Comparison of ENCODE assay signal across 11 cellular contexts in the genomic region with DNA sequence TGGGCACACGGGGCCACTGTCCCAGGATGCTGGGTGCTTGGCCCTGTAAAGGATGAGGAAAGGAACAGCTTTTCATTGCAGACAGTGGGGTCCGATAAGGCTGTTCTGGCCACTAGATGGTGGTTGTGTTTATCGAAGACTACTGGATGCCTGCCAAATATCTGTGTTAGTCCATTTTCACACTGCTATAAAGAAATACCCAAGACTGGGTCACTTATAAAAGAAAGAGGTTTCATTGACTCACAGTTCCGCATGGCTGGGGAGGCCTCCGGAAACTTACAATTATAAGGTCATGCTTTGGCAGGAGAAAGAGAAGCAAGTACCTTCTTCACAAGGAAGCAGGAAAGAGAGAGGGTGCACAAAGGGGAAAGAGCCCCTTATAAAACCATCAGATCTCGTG. TPM values are rescaled to one million over a fixed set of nuclear protein-coding genes. Genes with fewer than 3 reads are reported as not detected.
DNase-seq lines count a peak whose midpoint lies in the region; ATAC-seq and TF ChIP-seq lines count a peak whose summit lies in the region.
"Had no signal": no experiment of that assay in that cellular context is flagged by ENCODE, and none has a peak within 500 bp of the region (broad histone marks: within the 10 kb centered on the region; RNA-seq: fewer than 3 reads in every experiment).

No MANE protein-coding gene starts in this region.

- H3K4me3 ChIP-seq in BE2C (ENCODE audit: low read depth, low read length) (no peak overlapping the region), WI38 (ENCODE audit: low read depth, low read length) (no peak overlapping the region)
- H3K4me3 ChIP-seq in CD8-positive, alpha-beta T cell (ENCODE audit: low read depth, low read length): no peak overlapping the region
- H3K4me3 ChIP-seq: left lung had no signal

- CTCF ChIA-PET in CD8-positive, alpha-beta T cell (lab: Charles Lee): interaction anchor here (0.6 to 6.0 kb wide), 5 partner anchors 13 to 286 kb away, joined by 3 to 80 read pairs (median 22); no protein-coding TSS in a partner anchor

- POLR2A ChIA-PET in CD8-positive, alpha-beta T cell (lab: Charles Lee): no interaction called here

- no peaks in the 10 kb centered on the region for H3K27me3 Mint-ChIP-seq in CD8-positive, alpha-beta T cell (ENCODE audit: low read depth)
- H3K27me3 Mint-ChIP-seq: stimulated activated naive CD8-positive, alpha-beta T cell treated with anti-CD3 and anti-CD28 coated beads, Interleukin-15, Interleukin-2, amounts not matched to agents 100 ng/mL and 50 ng/mL, for 24 hours had no signal

- ATAC-seq in CD8-positive, alpha-beta T cell: no peak
- no peak for ATAC-seq in HG02678 (IDR thresholded peaks at IDR 0.05; ENCODE audit: unreplicated experiment)
- ATAC-seq in GM18873 (IDR thresholded peaks at IDR 0.05; ENCODE audit: low FRiP score, unreplicated experiment): no peak
- ATAC-seq: left lung had no signal

- intact Hi-C loops in CD8-positive, alpha-beta T cell (cut with DNase I, micrococcal nuclease): loop anchor here (5.0 kb wide), 4 partner anchors 400 to 685 kb away; no protein-coding TSS in a partner anchor

- peaks cover 48% of the 10 kb centered on the region for H3K36me3 Mint-ChIP-seq in CD8-positive, alpha-beta T cell

- H3K27me3 ChIP-seq in BE2C: no peaks in the 10 kb centered on the region
- no peaks in the 10 kb centered on the region for H3K27me3 ChIP-seq in CD8-positive, alpha-beta T cell (ENCODE audit: insufficient read depth, low read length)
- H3K27me3 ChIP-seq: left lung had no signal

- H3K27ac ChIP-seq in CD8-positive, alpha-beta T cell (ENCODE audit: low read depth, low read length): no peak overlapping the region
- H3K27ac ChIP-seq: left lung had no signal

- H3K4me3 Mint-ChIP-seq in CD8-positive, alpha-beta T cell: no peak overlapping the region
- H3K4me3 Mint-ChIP-seq: stimulated activated naive CD8-positive, alpha-beta T cell treated with anti-CD3 and anti-CD28 coated beads, Interleukin-15, Interleukin-2, amounts not matched to agents 100 ng/mL and 50 ng/mL, for 24 hours had no signal

- no peaks in the 10 kb centered on the region for H3K9me3 ChIP-seq in BE2C
- H3K9me3 ChIP-seq in CD8-positive, alpha-beta T cell (ENCODE audit: low read length): no peaks in the 10 kb centered on the region
- H3K9me3 ChIP-seq: left lung had no signal

- H3K4me1 ChIP-seq in BE2C: peaks cover 13% of the 10 kb centered on the region
- H3K4me1 ChIP-seq in CD8-positive, alpha-beta T cell (ENCODE audit: insufficient read depth, low read length): no peaks in the 10 kb centered on the region

- H3K27ac Mint-ChIP-seq in CD8-positive, alpha-beta T cell: no peak overlapping the region
- H3K27ac Mint-ChIP-seq: stimulated activated naive CD8-positive, alpha-beta T cell treated with anti-CD3 and anti-CD28 coated beads, Interleukin-15, Interleukin-2, amounts not matched to agents 100 ng/mL and 50 ng/mL, for 24 hours had no signal

- H3K9me3 Mint-ChIP-seq in CD8-positive, alpha-beta T cell: no peaks in the 10 kb centered on the region
- H3K9me3 Mint-ChIP-seq: stimulated activated naive CD8-positive, alpha-beta T cell treated with anti-CD3 and anti-CD28 coated beads, Interleukin-15, Interleukin-2, amounts not matched to agents 100 ng/mL and 50 ng/mL, for 24 hours had no signal

- peak; percentile 37 for DNase-seq in BE2C
- peak; percentile 22 for DNase-seq in globus pallidus (ENCODE audit: low spot score)
- DNase-seq in stimulated activated CD4-positive, alpha-beta T cell treated with anti-CD3 and anti-CD28 coated beads, Interleukin-1b, Interleukin-23, amount 100 ng/mL, for 48 hours: no peak
- DNase-seq in CD8-positive, alpha-beta T cell: no peak
- DNase-seq: left lung; stimulated activated CD4-positive, alpha-beta T cell treated with anti-CD3 and anti-CD28 coated beads, Interleukin-2, amount 100 ng/mL, for 24 hours had no signal

- H3K4me1 Mint-ChIP-seq in CD8-positive, alpha-beta T cell (ENCODE audit: low read depth): no peaks in the 10 kb centered on the region

- TF ChIP-seq CTCF in BE2C (IDR thresholded peaks at IDR 0.05; ENCODE audit: low read depth, low read length) (peak; percentile 46), LNCAP (IDR thresholded peaks at IDR 0.05) (peak; percentile 28; the same call in 1 of the 2 replicates), WI38 (IDR thresholded peaks at IDR 0.05; ENCODE audit: low read depth, low read length) (peak; percentile 30; the same call in 1 of the 2 replicates)
- no peak for TF ChIP-seq CTCF in CD8-positive, alpha-beta T cell (IDR thresholded peaks at IDR 0.05)

- no peaks in the 10 kb centered on the region for H3K36me3 ChIP-seq in BE2C
- H3K36me3 ChIP-seq in CD8-positive, alpha-beta T cell (ENCODE audit: insufficient read depth, low read length): peaks cover 18% of the 10 kb centered on the region

RNA-seq across cellular contexts. Expression of a gene that starts 32.2 kb away (rescaled TPM):
- 353 TPM for polyA plus RNA-seq in BE2C (2012; ENCODE audit: insufficient read depth, insufficient read length, low read depth)
- 100 to 1,000 TPM; 119 to 121 TPM for total RNA-seq in CD8-positive, alpha-beta T cell

RNA-seq across cellular contexts. Expression of a gene that starts 57.9 kb away (rescaled TPM):
- 46.1 TPM for polyA plus RNA-seq in BE2C (2012; ENCODE audit: insufficient read depth, insufficient read length, low read depth)
- total RNA-seq in CD8-positive, alpha-beta T cell: 1 to 10 TPM; 5.9 to 6.1 TPM

Comparison
In these comparisons a context has a peak if more than half of its experiments do, and no peak if none do; other contexts are left out.
1. DNase-seq: peak in BE2C (single experiment) and globus pallidus (single experiment); none in stimulated activated CD4-positive, alpha-beta T cell treated with anti-CD3 and anti-CD28 coated beads, Interleukin-1b, Interleukin-23, amount 100 ng/mL, for 48 hours (single experiment) and CD8-positive, alpha-beta T cell (0 of 7).